Comparison of ENCODE assay signal across 1 cellular context in genomic region chr20:41079066-41079465, GRCh38.
TF ChIP-seq lines count a peak whose summit lies in the region.

No MANE protein-coding gene starts in this region.

TF ChIP-seq in HCT116, 20 proteins besides CTCF, POLR2A, EP300 and RAD21 (continued from another document):
- no peak for TF ChIP-seq CBX3 (IDR thresholded peaks at IDR 0.05; ENCODE audit: low read depth)
- no peak for TF ChIP-seq ZBTB33 (IDR thresholded peaks at IDR 0.05; ENCODE audit: extremely low read depth, insufficient replicate concordance, low read length)
- 0 out of 2 replicates have a peak, but pooled peaks have one; percentile 8 for TF ChIP-seq POLR2AphosphoS5 (IDR thresholded peaks at IDR 0.05; ENCODE audit: low read depth, low read length)
- no peak for TF ChIP-seq ELF1 (IDR thresholded peaks at IDR 0.05; ENCODE audit: borderline replicate concordance, low read depth)
- TF ChIP-seq ATF3 (IDR thresholded peaks at IDR 0.05): no peak
- no peak for TF ChIP-seq EZH2 (IDR thresholded peaks at IDR 0.05)
